In the genomic region with DNA sequence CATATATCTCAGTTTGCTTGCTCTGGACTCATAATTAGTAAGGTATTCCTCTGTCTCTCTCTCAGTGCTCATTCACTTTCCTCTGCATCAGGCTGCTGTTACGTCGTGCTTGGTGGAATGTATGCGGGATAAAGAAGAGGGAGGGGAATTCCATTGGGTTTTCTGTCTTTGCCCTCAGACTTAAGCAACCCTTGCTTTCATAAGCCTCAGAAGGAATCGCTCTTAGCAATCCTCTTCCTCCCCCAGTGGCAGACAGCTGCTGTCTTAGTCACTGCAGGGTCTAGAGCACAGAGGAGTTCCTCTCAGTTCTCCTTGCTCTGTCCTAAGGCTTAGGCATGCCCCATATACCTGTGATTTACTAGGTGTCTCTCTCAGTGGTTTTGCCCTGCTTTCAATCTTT, we compare ENCODE assay signal across 8 cellular contexts. TPM values are rescaled to one million over a fixed set of nuclear protein-coding genes. Genes with fewer than 3 reads are reported as not detected.
DNase-seq lines count a peak whose midpoint lies in the region; ATAC-seq lines count a peak whose summit lies in the region.

No MANE protein-coding gene starts in this region.

- no peak overlapping the region for H2AFZ ChIP-seq in GM23248

- H4K20me1 ChIP-seq in GM23248 (ENCODE audit: insufficient read depth) = no peaks in the 10 kb centered on the region

- 42 to 49% methylated on average over 4 of the region's 4 CpGs for WGBS in GM23248 (ENCODE audit: low coverage in 1 of 2, low lambda C conversion rate in 2 of 2, missing lambda C conversion rate in 2 of 2), 2 experiments

- no peaks in the 10 kb centered on the region for H3K9me2 ChIP-seq in GM23248 (ENCODE audit: insufficient read depth)

- H3K9me3 ChIP-seq in GM23248 (ENCODE audit: low read depth) = no peaks in the 10 kb centered on the region

- H3K9ac ChIP-seq in GM23248 = no peak overlapping the region

- H3K27me3 ChIP-seq in GM23248 (replicated peaks; ENCODE audit: insufficient read depth) = no peaks in the 10 kb centered on the region

- no peaks in the 10 kb centered on the region for H3K79me2 ChIP-seq in GM23248 (ENCODE audit: insufficient read depth)

- peak; percentile 98 for ATAC-seq in GM18498 (IDR thresholded peaks at IDR 0.05; ENCODE audit: unreplicated experiment)

- peak overlapping the region; percentile 19 for H3K4me2 ChIP-seq in GM23248 (ENCODE audit: unreplicated experiment)

- H3K36me3 ChIP-seq in GM23248 (ENCODE audit: low read depth) = no peaks in the 10 kb centered on the region

- 0 out of 2 replicates have a peak, but pooled peaks cover 4% of the 10 kb centered on the region for H3K4me1 ChIP-seq in GM23248 (ENCODE audit: insufficient read depth)

- H3K4me3 ChIP-seq in GM23248 = no peak overlapping the region

- H3F3A ChIP-seq in GM23248 (ENCODE audit: insufficient read depth) = 0 out of 2 replicates have a peak, but pooled peaks cover 9% of the 10 kb centered on the region

- in situ Hi-C loops in GM23248 (cut with MboI) = no loop called here

- DNase-seq in GM23248 = peak; percentile 87
- DNase-seq in MV-4-11 (lab: John Stamatoyannopoulos, UW) = peak; percentile 63
- peak; percentile 79 for DNase-seq in kidney glomerular epithelial cell (lab: John Stamatoyannopoulos, UW)
- no peak for DNase-seq in NCI-H1930 (lab: John Stamatoyannopoulos, UW)
- DNase-seq in NOMO-1 treated with DMSO at 0.1 percent for 48 hours (lab: John Stamatoyannopoulos, UW; ENCODE audit: unreplicated experiment) = no peak
- no peak for DNase-seq in stimulated activated CD4-positive, alpha-beta T cell treated with anti-CD3 and anti-CD28 coated beads, Interleukin-2, amount 100 ng/mL, for 48 hours
- DNase-seq in activated CD4-positive, CD25-positive, alpha-beta regulatory T cell treated with anti-CD3 and anti-CD28 coated beads, Interleukin-2, amount 50 U/mL, for 72 hours = no peak

- H3K27ac ChIP-seq in GM23248 = peak overlapping the region; percentile 34

RNA-seq across cellular contexts. Expression of a gene that starts 19.1 kb away (rescaled TPM):
- total RNA-seq in GM23248 (2014; rRNA removed; shearing (Covaris generic)) = not detected in 2 replicates
- not detected in 2 replicates for polyA plus RNA-seq in GM23248 (2016; fragmentation: Nextera tagmentation; extraction: Ambion mirVana)

RNA-seq across cellular contexts. Expression of a gene that starts 52.2 kb away (rescaled TPM):
- 23.4 and 30.7 TPM in 2 replicates for total RNA-seq in GM23248 (2014; rRNA removed; shearing (Covaris generic))
- polyA plus RNA-seq in GM23248 (2016; fragmentation: Nextera tagmentation; extraction: Ambion mirVana) = 23.1 and 27.2 TPM in 2 replicates

Comparison
In these comparisons a context has a peak if more than half of its experiments do, and no peak if none do; other contexts are left out.
1. DNase-seq: peak in GM23248 (single experiment), MV-4-11 (single experiment) and kidney glomerular epithelial cell (single experiment); none in NCI-H1930 (0 of 2), NOMO-1 treated with DMSO at 0.1 percent for 48 hours (single experiment), stimulated activated CD4-positive, alpha-beta T cell treated with anti-CD3 and anti-CD28 coated beads, Interleukin-2, amount 100 ng/mL, for 48 hours (0 of 2) and activated CD4-positive, CD25-positive, alpha-beta regulatory T cell treated with anti-CD3 and anti-CD28 coated beads, Interleukin-2, amount 50 U/mL, for 72 hours (single experiment).